ENCODE assay signal across 14 cellular contexts in the genomic region with DNA sequence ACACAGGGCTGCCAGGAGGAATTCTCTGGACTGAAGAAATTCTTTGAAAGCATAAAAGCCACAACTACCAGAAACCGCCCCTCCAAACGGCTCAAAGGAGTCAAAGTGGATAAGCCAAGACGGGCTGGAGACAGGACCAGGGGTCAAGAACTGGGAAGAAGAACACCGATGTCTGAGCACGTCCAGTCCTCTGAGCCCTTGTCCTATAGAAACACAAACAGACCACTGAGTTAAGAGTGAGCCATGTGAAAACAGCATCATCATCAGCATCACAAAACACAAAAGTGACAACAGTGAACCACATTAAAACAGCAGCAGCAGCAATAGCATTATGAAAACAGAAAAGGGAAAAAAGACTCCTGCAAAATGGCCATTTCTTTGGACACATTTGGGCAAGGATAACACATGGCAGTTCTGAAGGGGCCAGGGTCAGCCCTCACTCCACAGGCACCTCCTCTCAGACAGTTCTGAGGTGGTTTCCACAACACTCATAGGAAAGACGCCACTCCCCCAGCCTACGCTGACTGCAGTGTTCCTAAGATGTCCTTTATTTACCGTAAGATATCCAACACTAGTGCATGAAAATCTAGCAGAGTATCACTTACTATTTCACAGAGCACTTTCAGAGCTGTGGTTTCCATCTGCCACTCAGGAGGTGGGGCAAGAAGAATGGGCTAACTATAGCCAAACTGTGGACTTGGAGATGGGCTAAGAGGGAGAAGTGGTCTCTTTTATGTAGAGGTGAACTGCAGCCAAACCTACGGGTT. TPM values are rescaled to one million over a fixed set of nuclear protein-coding genes. Genes with fewer than 3 reads are reported as not detected.
DNase-seq lines count a peak whose midpoint lies in the region; ATAC-seq and TF ChIP-seq lines count a peak whose summit lies in the region.
"Had no signal": no experiment of that assay in that cellular context is flagged by ENCODE, and none has a peak within 500 bp of the region (broad histone marks: within the 10 kb centered on the region; RNA-seq: fewer than 3 reads in every experiment).

No MANE protein-coding gene starts in this region.

- peaks cover 0 to 12% (median 0%) of the 10 kb centered on the region in 9 donors for H3K4me1 ChIP-seq in heart right ventricle
- H3K4me1 ChIP-seq: ascending aorta, lower lobe of right lung had no signal

- peak overlapping the region; percentile 72 for H3K27ac Mint-ChIP-seq in activated T-cell treated with anti-CD3 and anti-CD28 coated beads, Interleukin-2, amount 50 U/mL, for 24 hours
- peak overlapping the region; percentile 54 for H3K27ac Mint-ChIP-seq in activated CD4-positive, alpha-beta T cell treated with anti-CD3 and anti-CD28 coated beads, Interleukin-2, amount 10 ng/mL, durations not matched to agents 24 days and 14 days
- H3K27ac Mint-ChIP-seq in central memory CD8-positive, alpha-beta T cell (ENCODE audit: low read depth), result peak overlapping the region; percentile 92
- H3K27ac Mint-ChIP-seq: nephron had no signal

- H3K27me3 Mint-ChIP-seq in activated T-cell treated with anti-CD3 and anti-CD28 coated beads, Interleukin-2, amount 50 U/mL, for 24 hours, result no peaks in the 10 kb centered on the region
- no peaks in the 10 kb centered on the region for H3K27me3 Mint-ChIP-seq in activated CD4-positive, alpha-beta T cell treated with anti-CD3 and anti-CD28 coated beads, Interleukin-2, amount 10 ng/mL, durations not matched to agents 24 days and 14 days
- H3K27me3 Mint-ChIP-seq in central memory CD8-positive, alpha-beta T cell, result no peaks in the 10 kb centered on the region

- peaks cover 0 to 100% (median 74%) of the 10 kb centered on the region in 9 donors for H3K36me3 ChIP-seq in heart right ventricle

- H3K4me1 Mint-ChIP-seq in activated T-cell treated with anti-CD3 and anti-CD28 coated beads, Interleukin-2, amount 50 U/mL, for 24 hours (ENCODE audit: low read depth), result peaks cover 84% of the 10 kb centered on the region
- peaks cover 72% of the 10 kb centered on the region for H3K4me1 Mint-ChIP-seq in activated CD4-positive, alpha-beta T cell treated with anti-CD3 and anti-CD28 coated beads, Interleukin-2, amount 10 ng/mL, durations not matched to agents 24 days and 14 days
- peaks cover 91% of the 10 kb centered on the region for H3K4me1 Mint-ChIP-seq in central memory CD8-positive, alpha-beta T cell

- H3K4me3 Mint-ChIP-seq in activated T-cell treated with anti-CD3 and anti-CD28 coated beads, Interleukin-2, amount 50 U/mL, for 24 hours, result no peak overlapping the region
- H3K4me3 Mint-ChIP-seq in activated CD4-positive, alpha-beta T cell treated with anti-CD3 and anti-CD28 coated beads, Interleukin-2, amount 10 ng/mL, durations not matched to agents 24 days and 14 days, result peak overlapping the region; percentile 53
- H3K4me3 Mint-ChIP-seq in central memory CD8-positive, alpha-beta T cell, result peak overlapping the region; percentile 69
- H3K4me3 Mint-ChIP-seq: nephron had no signal

- intact Hi-C loops in activated CD4-positive, alpha-beta T cell treated with anti-CD3 and anti-CD28 coated beads, Interleukin-2, amount 10 ng/mL, durations not matched to agents 24 days and 14 days (cut with micrococcal nuclease), result no loop called here
- intact Hi-C loops in heart right ventricle (cut with DNase I), result loop anchor here in 2 of 10 donors (10.0 kb wide), 2 partner anchors 59 to 111 kb away; no protein-coding TSS in a partner anchor

- no peak for DNase-seq in activated T-cell treated with anti-CD3 and anti-CD28 coated beads, Interleukin-2, amount 50 U/mL, for 24 hours
- no peak for DNase-seq in activated T-cell treated with anti-CD3 and anti-CD28 coated beads for 4 hours
- no peak for DNase-seq in activated CD4-positive, alpha-beta T cell treated with anti-CD3 and anti-CD28 coated beads, Interleukin-2, amount 10 ng/mL, durations not matched to agents 24 days and 14 days
- DNase-seq in central memory CD8-positive, alpha-beta T cell (ENCODE audit: low spot score in 2 of 2), result no peak
- DNase-seq in stimulated activated CD8-positive, alpha-beta memory T cell treated with anti-CD3 and anti-CD28 coated beads, Interleukin-4, amount 100 ng/mL, for 48 hours, result peak; percentile 50
- DNase-seq in OCI-M2 (lab: John Stamatoyannopoulos, UW; ENCODE audit: unreplicated experiment), result no peak
- DNase-seq in heart right ventricle, result no peak
- DNase-seq: lower lobe of right lung, NCI-H1930, NCI-H524, OCI-M1 had no signal

- H3K27ac ChIP-seq in heart right ventricle, result peak overlapping the region in 1 of 10 donors; percentile 52
- H3K27ac ChIP-seq: ascending aorta, lower lobe of right lung had no signal

- ATAC-seq in central memory CD8-positive, alpha-beta T cell (replicated peaks; ENCODE audit: extremely low read depth, poor library complexity, severe bottlenecking), result no peak
- ATAC-seq in GM19397 (IDR thresholded peaks at IDR 0.05; ENCODE audit: unreplicated experiment) (no peak), heart right ventricle (no peak)

- peaks cover 94% of the 10 kb centered on the region for H3K36me3 Mint-ChIP-seq in activated T-cell treated with anti-CD3 and anti-CD28 coated beads, Interleukin-2, amount 50 U/mL, for 24 hours (ENCODE audit: low read depth)
- peaks cover 76% of the 10 kb centered on the region for H3K36me3 Mint-ChIP-seq in activated CD4-positive, alpha-beta T cell treated with anti-CD3 and anti-CD28 coated beads, Interleukin-2, amount 10 ng/mL, durations not matched to agents 24 days and 14 days (ENCODE audit: low read depth)
- peaks cover 45% of the 10 kb centered on the region for H3K36me3 Mint-ChIP-seq in central memory CD8-positive, alpha-beta T cell (ENCODE audit: insufficient read depth)

- WGBS in heart right ventricle, 2 donors, result 93 to 94% methylated on average over 9 of the region's 9 CpGs

- no peak overlapping the region for H3K4me3 ChIP-seq in heart right ventricle
- H3K4me3 ChIP-seq: ascending aorta, lower lobe of right lung had no signal

- TF ChIP-seq CTCF in heart right ventricle (IDR thresholded peaks at IDR 0.05), result no peak

- no peaks in the 10 kb centered on the region for H3K9me3 Mint-ChIP-seq in activated T-cell treated with anti-CD3 and anti-CD28 coated beads, Interleukin-2, amount 50 U/mL, for 24 hours
- no peaks in the 10 kb centered on the region for H3K9me3 Mint-ChIP-seq in activated CD4-positive, alpha-beta T cell treated with anti-CD3 and anti-CD28 coated beads, Interleukin-2, amount 10 ng/mL, durations not matched to agents 24 days and 14 days
- H3K9me3 Mint-ChIP-seq in central memory CD8-positive, alpha-beta T cell, result no peaks in the 10 kb centered on the region
- H3K9me3 Mint-ChIP-seq: nephron had no signal

- no peaks in the 10 kb centered on the region for H3K27me3 ChIP-seq in heart right ventricle
- H3K27me3 ChIP-seq: ascending aorta had no signal

- no peaks in the 10 kb centered on the region for H3K9me3 ChIP-seq in heart right ventricle
- H3K9me3 ChIP-seq: ascending aorta, lower lobe of right lung had no signal

RNA-seq across cellular contexts. Expression of a gene that starts 28.6 kb away (rescaled TPM):
- total RNA-seq in activated CD4-positive, alpha-beta T cell treated with anti-CD3 and anti-CD28 coated beads, Interleukin-2, amount 10 ng/mL, durations not matched to agents 24 days and 14 days, result 0.61 and 1.3 TPM in 2 replicates
- 10 to 100 TPM in 3 of 10 donors, 1 to 10 TPM in 7; 1.5 to 14.6 (median 8.0) TPM for total RNA-seq in heart right ventricle
- polyA plus RNA-seq in heart right ventricle, result 1 to 10 TPM; 1.7 to 4.2 TPM
